Comparison of ENCODE assay signal across 8 cellular contexts in the genomic region with DNA sequence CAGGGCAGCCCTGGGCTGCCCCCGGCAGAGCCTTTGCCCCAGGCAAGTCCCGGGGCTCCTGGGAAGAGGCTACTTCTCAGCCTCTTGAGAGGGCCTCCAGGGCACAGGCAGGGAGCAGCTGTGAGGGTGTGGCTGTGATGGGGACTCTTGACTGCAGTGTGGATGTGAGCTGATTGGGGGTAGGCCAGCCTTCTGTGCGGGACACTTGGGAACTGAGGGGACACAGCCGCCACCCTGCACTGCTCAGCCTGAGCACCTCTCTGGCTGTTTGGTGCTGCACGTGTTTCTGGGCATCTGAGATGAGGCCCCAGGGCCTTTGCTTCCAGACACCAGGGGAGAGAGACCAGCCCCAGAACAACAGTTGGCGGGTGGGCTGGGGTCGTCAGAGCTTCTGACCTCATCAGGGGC.
DNase-seq lines count a peak whose midpoint lies in the region; ATAC-seq and TF ChIP-seq lines count a peak whose summit lies in the region.

No MANE protein-coding gene starts in this region.

- peak overlapping the region; percentile 98 for H3K27ac Mint-ChIP-seq in activated naive CD4-positive, alpha-beta T cell treated with anti-CD3 and anti-CD28 coated beads, Interleukin-2, amount 10 ng/mL, durations not matched to agents 7 days and 5 days
- H3K27ac Mint-ChIP-seq in stimulated activated naive B cell treated with anti-CD40 and anti-IgM and Interleukin-4, amounts not matched to agents 10 μg/mL and 1 μg/mL and 100 μg/mL, for 72 hours, result peak overlapping the region; percentile 95

- CTCF ChIA-PET in activated naive CD4-positive, alpha-beta T cell treated with anti-CD3 and anti-CD28 coated beads, Interleukin-2, amount 10 ng/mL, durations not matched to agents 7 days and 5 days (lab: Charles Lee), result interaction anchor here (1.3 kb wide), 2 partner anchors 50 to 56 kb away, joined by 4 to 5 read pairs; no protein-coding TSS in a partner anchor
- CTCF ChIA-PET in PC-9 (lab: Charles Lee), result interaction anchor here (0.5 to 1.1 kb wide), 2 partner anchors 57 to 842 kb away, joined by 3 to 4 read pairs; no protein-coding TSS in a partner anchor

- peak overlapping the region; percentile 99 for H3K4me2 ChIP-seq in PC-9

- H3K4me3 Mint-ChIP-seq in activated naive CD4-positive, alpha-beta T cell treated with anti-CD3 and anti-CD28 coated beads, Interleukin-2, amount 10 ng/mL, durations not matched to agents 7 days and 5 days, result peak overlapping the region; percentile 80
- H3K4me3 Mint-ChIP-seq in stimulated activated naive B cell treated with anti-CD40 and anti-IgM and Interleukin-4, amounts not matched to agents 10 μg/mL and 1 μg/mL and 100 μg/mL, for 72 hours, result peak overlapping the region; percentile 77 to 83

- H3K9me3 ChIP-seq in PC-9 (ENCODE audit: insufficient read depth, low read depth), result no peaks in the 10 kb centered on the region

- H3K36me3 ChIP-seq in PC-9 (ENCODE audit: low read depth), result no peaks in the 10 kb centered on the region

- H3K79me2 ChIP-seq in PC-9 (ENCODE audit: low read depth), result peaks cover 79% of the 10 kb centered on the region

- H3K4me1 Mint-ChIP-seq in activated naive CD4-positive, alpha-beta T cell treated with anti-CD3 and anti-CD28 coated beads, Interleukin-2, amount 10 ng/mL, durations not matched to agents 7 days and 5 days, result peaks cover 81% of the 10 kb centered on the region
- peaks cover 55 to 77% of the 10 kb centered on the region in 2 donors for H3K4me1 Mint-ChIP-seq in stimulated activated naive B cell treated with anti-CD40 and anti-IgM and Interleukin-4, amounts not matched to agents 10 μg/mL and 1 μg/mL and 100 μg/mL, for 72 hours

- POLR2A ChIA-PET in PC-9 (lab: Charles Lee; ENCODE audit: unreplicated experiment), result interaction anchor here (0.6 to 0.7 kb wide), 2 partner anchors 76 to 1004 kb away, joined by 4 read pairs; no protein-coding TSS in a partner anchor

- TF ChIP-seq POLR2A in erythroblast (IDR thresholded peaks at IDR 0.05; ENCODE audit: low read length), result no peak

- no peaks in the 10 kb centered on the region for H3K9me3 Mint-ChIP-seq in activated naive CD4-positive, alpha-beta T cell treated with anti-CD3 and anti-CD28 coated beads, Interleukin-2, amount 10 ng/mL, durations not matched to agents 7 days and 5 days
- H3K9me3 Mint-ChIP-seq in stimulated activated naive B cell treated with anti-CD40 and anti-IgM and Interleukin-4, amounts not matched to agents 10 μg/mL and 1 μg/mL and 100 μg/mL, for 72 hours, result no peaks in the 10 kb centered on the region

- peak overlapping the region; percentile 78; the same call in 1 of the 2 replicates for H3K27ac ChIP-seq in PC-9

- H3K9me2 ChIP-seq in PC-9 (ENCODE audit: insufficient read depth), result no peaks in the 10 kb centered on the region

- H3K36me3 Mint-ChIP-seq in activated naive CD4-positive, alpha-beta T cell treated with anti-CD3 and anti-CD28 coated beads, Interleukin-2, amount 10 ng/mL, durations not matched to agents 7 days and 5 days, result peaks cover 23% of the 10 kb centered on the region
- H3K36me3 Mint-ChIP-seq in stimulated activated naive B cell treated with anti-CD40 and anti-IgM and Interleukin-4, amounts not matched to agents 10 μg/mL and 1 μg/mL and 100 μg/mL, for 72 hours, result peaks cover 12 to 14% of the 10 kb centered on the region in 2 donors

- BruUV-seq in PC-9 (replicated peaks; lab: Mats Ljungman, UMichigan), result no TSS peak

- H2AFZ ChIP-seq in PC-9, result no peak overlapping the region

- H3K27me3 ChIP-seq in PC-9 (ENCODE audit: insufficient read depth, low read depth), result no peaks in the 10 kb centered on the region

- H3F3A ChIP-seq in PC-9 (ENCODE audit: insufficient read depth, low read depth), result peaks cover 31% of the 10 kb centered on the region

- peak; percentile 46 to 50 for ATAC-seq in stimulated activated naive B cell treated with anti-CD40 and anti-IgM and Interleukin-4, amounts not matched to agents 10 μg/mL and 1 μg/mL and 100 μg/mL, for 72 hours (replicated peaks)

- DNase-seq in activated naive CD4-positive, alpha-beta T cell treated with anti-CD3 and anti-CD28 coated beads, Interleukin-2, amount 10 ng/mL, durations not matched to agents 7 days and 5 days, result no peak
- DNase-seq in activated naive CD4-positive, alpha-beta T cell treated with anti-CD3 and anti-CD28 coated beads, Interleukin-2, amount 50 U/mL, for 16 hours, result no peak
- DNase-seq in PC-9 (peak in 1 of 2 experiments; percentile 42), erythroblast (lab: John Stamatoyannopoulos, UW) (peak; percentile 80 to 89), amygdala (lab: John Stamatoyannopoulos, UW) (no peak), NCI-H2029 (lab: John Stamatoyannopoulos, UW) (no peak), NCI-H2107 (lab: John Stamatoyannopoulos, UW) (no peak)
- DNase-seq in stimulated activated naive B cell treated with anti-CD40 and anti-IgM and Interleukin-4, amounts not matched to agents 10 μg/mL and 1 μg/mL and 100 μg/mL, for 72 hours, result no peak

- no peak for TF ChIP-seq CTCF in PC-9 (conservative IDR thresholded peaks at IDR 0.05)

- H3K27me3 Mint-ChIP-seq in activated naive CD4-positive, alpha-beta T cell treated with anti-CD3 and anti-CD28 coated beads, Interleukin-2, amount 10 ng/mL, durations not matched to agents 7 days and 5 days, result no peaks in the 10 kb centered on the region
- no peaks in the 10 kb centered on the region for H3K27me3 Mint-ChIP-seq in stimulated activated naive B cell treated with anti-CD40 and anti-IgM and Interleukin-4, amounts not matched to agents 10 μg/mL and 1 μg/mL and 100 μg/mL, for 72 hours

- H3K4me3 ChIP-seq in PC-9, result peak overlapping the region; percentile 21; the same call in 1 of the 2 replicates

- peaks cover 70% of the 10 kb centered on the region for H4K20me1 ChIP-seq in PC-9 (ENCODE audit: insufficient read depth)

- H3K4me1 ChIP-seq in PC-9 (replicated peaks; ENCODE audit: insufficient read depth), result peaks cover 34% of the 10 kb centered on the region

- intact Hi-C loops in PC-9 (cut with micrococcal nuclease; ENCODE audit: unreplicated experiment), result loop anchor here (1.0 to 5.0 kb wide), 2 partner anchors 56 to 78 kb away; no protein-coding TSS in a partner anchor

Comparison
In these comparisons a context has a peak if more than half of its experiments do, and no peak if none do; other contexts are left out.
1. DNase-seq: peak in erythroblast (2 of 2); none in activated naive CD4-positive, alpha-beta T cell treated with anti-CD3 and anti-CD28 coated beads, Interleukin-2, amount 10 ng/mL, durations not matched to agents 7 days and 5 days (single experiment), activated naive CD4-positive, alpha-beta T cell treated with anti-CD3 and anti-CD28 coated beads, Interleukin-2, amount 50 U/mL, for 16 hours (single experiment), stimulated activated naive B cell treated with anti-CD40 and anti-IgM and Interleukin-4, amounts not matched to agents 10 μg/mL and 1 μg/mL and 100 μg/mL, for 72 hours (single experiment), amygdala (0 of 56), NCI-H2029 (single experiment) and NCI-H2107 (single experiment).